12 cellular contexts compared by ENCODE assay signal in the genomic region with DNA sequence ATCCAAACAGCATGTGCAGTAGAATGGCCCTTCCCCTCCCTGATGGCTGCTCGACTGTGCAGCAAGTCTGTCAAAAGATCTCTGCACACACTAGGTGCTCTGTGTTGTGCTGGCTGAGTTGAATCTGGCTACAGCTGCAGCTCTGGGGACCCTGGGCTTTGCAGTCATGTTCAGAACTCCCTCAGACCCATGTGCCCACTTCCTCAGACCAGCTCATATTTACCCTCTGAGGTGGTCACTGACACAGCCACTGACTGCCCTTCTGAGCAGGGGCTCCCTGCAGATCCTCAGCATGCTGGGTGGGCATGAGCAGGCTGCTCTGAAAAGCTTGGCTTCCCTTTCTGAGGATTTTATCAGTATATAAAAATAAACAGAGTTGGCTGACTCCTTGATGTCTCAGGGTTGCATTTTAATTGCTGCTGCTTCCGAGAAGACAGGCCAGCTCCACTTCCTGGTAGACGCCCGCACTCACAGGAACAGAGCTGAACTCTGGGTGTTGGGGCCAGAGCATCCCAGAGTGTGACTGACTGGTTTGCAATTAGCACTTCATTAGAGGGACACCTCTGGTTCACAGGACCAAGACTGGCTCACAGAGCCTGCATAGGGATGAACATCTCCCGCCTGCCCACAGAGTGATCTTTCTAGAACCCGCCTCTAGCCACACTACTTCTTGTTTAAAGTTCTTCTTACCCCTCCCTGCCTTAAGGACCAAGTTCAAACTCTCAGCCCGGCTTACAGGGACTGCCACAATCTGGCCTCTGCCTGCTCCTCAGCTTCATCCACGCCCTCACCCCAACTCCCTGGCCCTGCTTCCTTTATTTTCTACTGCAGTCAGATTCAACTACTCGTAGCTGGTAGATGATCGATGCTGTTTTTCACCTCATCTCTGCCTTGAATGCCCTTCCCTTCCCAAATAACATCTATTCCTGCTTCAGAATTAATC.
DNase-seq lines count a peak whose midpoint lies in the region; ATAC-seq and TF ChIP-seq lines count a peak whose summit lies in the region.
"Had no signal": no experiment of that assay in that cellular context is flagged by ENCODE, and none has a peak within 500 bp of the region (broad histone marks: within the 10 kb centered on the region; RNA-seq: fewer than 3 reads in every experiment).

No MANE protein-coding gene starts in this region.

- H3K4me1 ChIP-seq in CD4-positive, CD25-positive, alpha-beta regulatory T cell (ENCODE audit: control insufficient read depth, insufficient read depth, low read length, poor library complexity, severe bottlenecking), result no peaks in the 10 kb centered on the region
- H3K4me1 ChIP-seq in colonic mucosa, result peaks cover 19% of the 10 kb centered on the region
- H3K4me1 ChIP-seq in naive thymus-derived CD4-positive, alpha-beta T cell (ENCODE audit: control insufficient read depth in 2 of 2, insufficient read depth in 2 of 2, low read length in 2 of 2), result no peaks in the 10 kb centered on the region
- H3K4me1 ChIP-seq: pancreas had no signal

- no peaks in the 10 kb centered on the region for H3K9me3 Mint-ChIP-seq in CD4-positive, CD25-positive, alpha-beta regulatory T cell
- H3K9me3 Mint-ChIP-seq in naive thymus-derived CD4-positive, alpha-beta T cell, result peaks cover 0 to 5% (median 0%) of the 10 kb centered on the region in 11 donors
- no peaks in the 10 kb centered on the region for H3K9me3 Mint-ChIP-seq in HFFc6

- H3K36me3 Mint-ChIP-seq in CD4-positive, CD25-positive, alpha-beta regulatory T cell, result no peaks in the 10 kb centered on the region
- H3K36me3 Mint-ChIP-seq in naive thymus-derived CD4-positive, alpha-beta T cell, result peaks cover 0 to 3% (median 0%) of the 10 kb centered on the region in 5 donors
- H3K36me3 Mint-ChIP-seq in HFFc6 (ENCODE audit: low read depth), result no peaks in the 10 kb centered on the region

- peak; percentile 60 to 69 for ATAC-seq in CD4-positive, CD25-positive, alpha-beta regulatory T cell (ENCODE audit: low read depth in 2 of 2)
- peak; percentile 56 for ATAC-seq in naive thymus-derived CD4-positive, alpha-beta T cell
- ATAC-seq in GM21515 (IDR thresholded peaks at IDR 0.05; ENCODE audit: unreplicated experiment), result no peak
- no peak for ATAC-seq in GM19035 (IDR thresholded peaks at IDR 0.05; ENCODE audit: unreplicated experiment)
- ATAC-seq: HCT116, pancreas had no signal

- no peak for TF ChIP-seq CTCF in colonic mucosa (IDR thresholded peaks at IDR 0.05)
- no peak for TF ChIP-seq CTCF in HFFc6 (IDR thresholded peaks at IDR 0.05)

- H3K9ac ChIP-seq in colonic mucosa (ENCODE audit: low read depth in 2 of 2, low read length in 2 of 2), result no peak overlapping the region
- H3K9ac ChIP-seq: KMS-11 had no signal

- H3K27ac ChIP-seq in CD4-positive, CD25-positive, alpha-beta regulatory T cell (ENCODE audit: insufficient read depth, low read length, poor library complexity, severe bottlenecking), result no peak overlapping the region
- H3K27ac ChIP-seq in colonic mucosa, result peak overlapping the region; percentile 18
- no peak overlapping the region for H3K27ac ChIP-seq in naive thymus-derived CD4-positive, alpha-beta T cell (ENCODE audit: low read depth, low read length)
- H3K27ac ChIP-seq: KMS-11 had no signal

- no peaks in the 10 kb centered on the region for H3K27me3 ChIP-seq in CD4-positive, CD25-positive, alpha-beta regulatory T cell (ENCODE audit: control insufficient read depth, insufficient read depth, low read length)
- no peaks in the 10 kb centered on the region for H3K27me3 ChIP-seq in colonic mucosa
- H3K27me3 ChIP-seq in naive thymus-derived CD4-positive, alpha-beta T cell (ENCODE audit: control insufficient read depth in 2 of 2, insufficient read depth in 2 of 2, low read length in 2 of 2), result no peaks in the 10 kb centered on the region
- H3K27me3 ChIP-seq: ascending aorta, pancreas had no signal

- DNase-seq in CD4-positive, CD25-positive, alpha-beta regulatory T cell, result peak in 1 of 3 donors; percentile 42
- peak; percentile 45 for DNase-seq in KBM-7
- peak; percentile 70 for DNase-seq in colonic mucosa
- peak in 1 of 9 donors; percentile 40 for DNase-seq in naive thymus-derived CD4-positive, alpha-beta T cell
- DNase-seq in NCI-H526 treated with DMSO at 0.1 percent for 48 hours (lab: John Stamatoyannopoulos, UW), result no peak
- DNase-seq in HFFc6, result no peak
- DNase-seq: pancreas had no signal

- POLR2A ChIA-PET in naive thymus-derived CD4-positive, alpha-beta T cell (lab: Charles Lee), result interaction anchor here (0.5 kb wide), 1 partner anchor 495 kb away, joined by 3 read pairs; no protein-coding TSS in a partner anchor

- H3K9me3 ChIP-seq in CD4-positive, CD25-positive, alpha-beta regulatory T cell (ENCODE audit: control insufficient read depth in 2 of 2, low read length in 2 of 2), result no peaks in the 10 kb centered on the region
- H3K9me3 ChIP-seq in colonic mucosa, result no peaks in the 10 kb centered on the region
- H3K9me3 ChIP-seq in naive thymus-derived CD4-positive, alpha-beta T cell (ENCODE audit: control insufficient read depth in 2 of 3, low read length in 3 of 3), result no peaks in the 10 kb centered on the region
- H3K9me3 ChIP-seq: ascending aorta, pancreas had no signal

- H3K4me3 ChIP-seq in CD4-positive, CD25-positive, alpha-beta regulatory T cell (ENCODE audit: low read depth, low read length), result no peak overlapping the region
- no peak overlapping the region for H3K4me3 ChIP-seq in colonic mucosa
- H3K4me3 ChIP-seq in naive thymus-derived CD4-positive, alpha-beta T cell (ENCODE audit: low read length), result no peak overlapping the region
- H3K4me3 ChIP-seq: ascending aorta, pancreas had no signal

- no peaks in the 10 kb centered on the region for H3K36me3 ChIP-seq in CD4-positive, CD25-positive, alpha-beta regulatory T cell (ENCODE audit: control insufficient read depth, insufficient read depth, low read length)
- no peaks in the 10 kb centered on the region for H3K36me3 ChIP-seq in colonic mucosa
- H3K36me3 ChIP-seq in naive thymus-derived CD4-positive, alpha-beta T cell (ENCODE audit: control insufficient read depth in 2 of 3, insufficient read depth in 3 of 3, low read length in 3 of 3), result no peaks in the 10 kb centered on the region
- H3K36me3 ChIP-seq: ascending aorta, pancreas had no signal

- in situ Hi-C loops in KBM-7 (cut with MboI; ENCODE audit: low pct_unique_long_range_greater_than_20kb, low sequenced_read_pairs), result no loop called here

- peak overlapping the region in 1 of 4 donors; percentile 57 for H3K4me3 Mint-ChIP-seq in CD4-positive, CD25-positive, alpha-beta regulatory T cell
- H3K4me3 Mint-ChIP-seq in naive thymus-derived CD4-positive, alpha-beta T cell, result peak overlapping the region in 4 of 10 donors; percentile 9 to 73 (median 54)
- no peak overlapping the region for H3K4me3 Mint-ChIP-seq in HFFc6

- H3K4me1 Mint-ChIP-seq in CD4-positive, CD25-positive, alpha-beta regulatory T cell, result peaks cover 0 to 15% (median 6%) of the 10 kb centered on the region in 4 donors
- peaks cover 0 to 32% (median 22%) of the 10 kb centered on the region in 7 donors for H3K4me1 Mint-ChIP-seq in naive thymus-derived CD4-positive, alpha-beta T cell
- peaks cover 11% of the 10 kb centered on the region; the same call in 1 of the 2 replicates for H3K4me1 Mint-ChIP-seq in HFFc6 (ENCODE audit: low read depth)

- intact Hi-C loops in colonic mucosa (cut with DNase I), result no loop called here
- intact Hi-C loops in naive thymus-derived CD4-positive, alpha-beta T cell (cut with micrococcal nuclease), result no loop called here

- peak overlapping the region in 2 of 3 donors; percentile 39 to 62 for H3K27ac Mint-ChIP-seq in CD4-positive, CD25-positive, alpha-beta regulatory T cell
- peak overlapping the region in 8 of 9 donors; percentile 31 to 95 (median 75) for H3K27ac Mint-ChIP-seq in naive thymus-derived CD4-positive, alpha-beta T cell
- H3K27ac Mint-ChIP-seq in HFFc6, result no peak overlapping the region

- CTCF ChIA-PET in naive thymus-derived CD4-positive, alpha-beta T cell (lab: Charles Lee), result no interaction called here

- H3K27me3 Mint-ChIP-seq in CD4-positive, CD25-positive, alpha-beta regulatory T cell, result peaks cover 5% of the 10 kb centered on the region
- H3K27me3 Mint-ChIP-seq in naive thymus-derived CD4-positive, alpha-beta T cell, result peaks cover 0 to 5% (median 3%) of the 10 kb centered on the region in 5 donors
- peaks cover 57% of the 10 kb centered on the region for H3K27me3 Mint-ChIP-seq in HFFc6 (ENCODE audit: insufficient read depth)

Comparison
In these comparisons a context has a peak if more than half of its experiments do, and no peak if none do; other contexts are left out.
1. ATAC-seq: peak in CD4-positive, CD25-positive, alpha-beta regulatory T cell (2 of 2) and naive thymus-derived CD4-positive, alpha-beta T cell (single experiment); none in GM21515 (single experiment) and GM19035 (single experiment).
2. DNase-seq: peak in KBM-7 (single experiment) and colonic mucosa (single experiment); none in NCI-H526 treated with DMSO at 0.1 percent for 48 hours (single experiment) and HFFc6 (single experiment).